ENCODE assay signal across 9 cellular contexts in genomic region chr17:44384281-44384822, GRCh38. TPM values are rescaled to one million over a fixed set of nuclear protein-coding genes. Genes with fewer than 3 reads are reported as not detected.
DNase-seq lines count a peak whose midpoint lies in the region; ATAC-seq and TF ChIP-seq lines count a peak whose summit lies in the region.
"Had no signal": no experiment of that assay in that cellular context is flagged by ENCODE, and none has a peak within 500 bp of the region (broad histone marks: within the 10 kb centered on the region; RNA-seq: fewer than 3 reads in every experiment).

No MANE protein-coding gene starts in this region.

- H3K4me1 ChIP-seq in iPS-20b (ENCODE audit: insufficient read depth, low read length) (0 out of 2 replicates have a peak, but pooled peaks cover 3% of the 10 kb centered on the region), spleen (peaks cover 15 to 22% (median 18%) of the 10 kb centered on the region in 6 donors)

- DNase-seq in T-helper 1 cell (no peak), spleen (no peak), GM19238 (ENCODE audit: insufficient read length, low spot score) (no peak), DMS 273 (lab: John Stamatoyannopoulos, UW; ENCODE audit: unreplicated experiment) (no peak)
- no peak for DNase-seq in activated CD4-positive, alpha-beta memory T cell treated with anti-CD3 and anti-CD28 coated beads for 36 hours
- DNase-seq: MM.1S had no signal

- intact Hi-C loops in activated CD4-positive, alpha-beta memory T cell treated with anti-CD3 and anti-CD28 coated beads for 36 hours (cut with micrococcal nuclease) = no loop called here
- intact Hi-C loops in spleen (cut with DNase I; ENCODE audit: low total_unique reads) = no loop called here

- no peaks in the 10 kb centered on the region for H3K36me3 Mint-ChIP-seq in T-helper 1 cell treated with Interleukin-12 subunit alpha and Interleukin-12 subunit beta and Interleukin-4 antibody, amounts not matched to agents 30 μg/mL and 1 μg/mL, for 36 hours (ENCODE audit: low read depth)
- H3K36me3 Mint-ChIP-seq in activated CD4-positive, alpha-beta memory T cell treated with anti-CD3 and anti-CD28 coated beads for 36 hours = no peaks in the 10 kb centered on the region

- H3K4me3 ChIP-seq in iPS-20b (ENCODE audit: low read length) (peak overlapping the region; percentile 72), spleen (peak overlapping the region in 5 of 8 donors; percentile 43 to 72 (median 47))

- peak overlapping the region; percentile 51 for H3K4me3 Mint-ChIP-seq in T-helper 1 cell treated with Interleukin-12 subunit alpha and Interleukin-12 subunit beta and Interleukin-4 antibody, amounts not matched to agents 30 μg/mL and 1 μg/mL, for 36 hours
- H3K4me3 Mint-ChIP-seq in activated CD4-positive, alpha-beta memory T cell treated with anti-CD3 and anti-CD28 coated beads for 36 hours = peak overlapping the region; percentile 18

- WGBS in spleen, 5 donors = 52 to 67% (median 55%) methylated on average over 26 to 29 of the region's 29 CpGs

- peaks cover 50% of the 10 kb centered on the region for H3K27me3 ChIP-seq in iPS-20b (ENCODE audit: insufficient read depth, low read length)
- H3K27me3 ChIP-seq in spleen (replicated peaks in 1 of 7) = peaks cover 0 to 76% (median 22%) of the 10 kb centered on the region in 7 donors

- H3K9me3 ChIP-seq in iPS-20b (ENCODE audit: insufficient read depth, low read depth, low read length) (no peaks in the 10 kb centered on the region), spleen (no peaks in the 10 kb centered on the region)

- H3K36me3 ChIP-seq in iPS-20b (ENCODE audit: insufficient read depth, low read depth, low read length) = no peaks in the 10 kb centered on the region
- no peaks in the 10 kb centered on the region for H3K36me3 ChIP-seq in spleen

- peaks cover 4% of the 10 kb centered on the region for H3K4me1 Mint-ChIP-seq in T-helper 1 cell treated with Interleukin-12 subunit alpha and Interleukin-12 subunit beta and Interleukin-4 antibody, amounts not matched to agents 30 μg/mL and 1 μg/mL, for 36 hours (ENCODE audit: low read depth)
- H3K4me1 Mint-ChIP-seq in activated CD4-positive, alpha-beta memory T cell treated with anti-CD3 and anti-CD28 coated beads for 36 hours (ENCODE audit: low read depth) = peaks cover 10% of the 10 kb centered on the region

- no peak for TF ChIP-seq POLR2A in spleen (IDR thresholded peaks at IDR 0.05)

- H3K9me3 Mint-ChIP-seq in T-helper 1 cell treated with Interleukin-12 subunit alpha and Interleukin-12 subunit beta and Interleukin-4 antibody, amounts not matched to agents 30 μg/mL and 1 μg/mL, for 36 hours = no peaks in the 10 kb centered on the region
- no peaks in the 10 kb centered on the region for H3K9me3 Mint-ChIP-seq in activated CD4-positive, alpha-beta memory T cell treated with anti-CD3 and anti-CD28 coated beads for 36 hours

- no peak for TF ChIP-seq CTCF in spleen (IDR thresholded peaks at IDR 0.05 in 8 of 11, conservative IDR thresholded peaks at IDR 0.05 in 3 of 11)

- no peak overlapping the region for H3K27ac ChIP-seq in iPS-20b (ENCODE audit: low read length)
- no peak overlapping the region for H3K27ac ChIP-seq in spleen

- no peak for ATAC-seq in HG02852 (IDR thresholded peaks at IDR 0.05; ENCODE audit: unreplicated experiment)

- CTCF ChIA-PET in activated CD4-positive, alpha-beta memory T cell treated with anti-CD3 and anti-CD28 coated beads for 36 hours (lab: Charles Lee) = interaction anchor here (1.3 to 3.0 kb wide), 4 partner anchors 8 to 139 kb away, joined by 4 to 11 read pairs (median 5); partner anchors contain the start of gene FAM171A2

- H3K27me3 Mint-ChIP-seq in T-helper 1 cell treated with Interleukin-12 subunit alpha and Interleukin-12 subunit beta and Interleukin-4 antibody, amounts not matched to agents 30 μg/mL and 1 μg/mL, for 36 hours (ENCODE audit: low read depth) = peaks cover 21% of the 10 kb centered on the region
- peaks cover 18% of the 10 kb centered on the region for H3K27me3 Mint-ChIP-seq in activated CD4-positive, alpha-beta memory T cell treated with anti-CD3 and anti-CD28 coated beads for 36 hours

- H3K27ac Mint-ChIP-seq in T-helper 1 cell treated with Interleukin-12 subunit alpha and Interleukin-12 subunit beta and Interleukin-4 antibody, amounts not matched to agents 30 μg/mL and 1 μg/mL, for 36 hours = no peak overlapping the region
- H3K27ac Mint-ChIP-seq in activated CD4-positive, alpha-beta memory T cell treated with anti-CD3 and anti-CD28 coated beads for 36 hours = no peak overlapping the region

- POLR2A ChIA-PET in activated CD4-positive, alpha-beta memory T cell treated with anti-CD3 and anti-CD28 coated beads for 36 hours (lab: Charles Lee) = interaction anchor here (1.2 kb wide), 1 partner anchor 17 kb away, joined by 3 read pairs; no protein-coding TSS in a partner anchor

- H3K9ac ChIP-seq in iPS-20b (ENCODE audit: low read depth, low read length) = peak overlapping the region; percentile 48; the same call in 1 of the 2 replicates

RNA-seq across cellular contexts. Expression of gene ITGA2B, which starts 5.1 kb away (rescaled TPM):
- 1 to 10 TPM; 1.0 to 1.4 TPM for total RNA-seq in activated CD4-positive, alpha-beta memory T cell treated with anti-CD3 and anti-CD28 coated beads for 36 hours
- 10 to 100 TPM; 11.3 to 36.7 (median 23.7) TPM for total RNA-seq in spleen
- 1 to 10 TPM in 2 of 3 donors, under 1 TPM in 1; 0.93 to 2.3 (median 1.7) TPM for polyA plus RNA-seq in spleen

RNA-seq across cellular contexts. Expression of gene FAM171A2, which starts 20.7 kb away (rescaled TPM):
- under 1 TPM; 0.19 to 0.21 TPM for total RNA-seq in activated CD4-positive, alpha-beta memory T cell treated with anti-CD3 and anti-CD28 coated beads for 36 hours
- total RNA-seq in spleen = 1 to 10 TPM in 2 of 7 donors, under 1 TPM in 5; 0.60 to 2.5 (median 0.69) TPM
- under 1 TPM; 0.11 to 0.42 (median 0.33) TPM for polyA plus RNA-seq in spleen

RNA-seq across cellular contexts. Expression of gene GRN, which starts 39.2 kb away (rescaled TPM):
- total RNA-seq in activated CD4-positive, alpha-beta memory T cell treated with anti-CD3 and anti-CD28 coated beads for 36 hours = 10 to 100 TPM; 59.7 to 62.4 TPM
- 100 to 1,000 TPM; 503 to 896 (median 579) TPM for total RNA-seq in spleen
- polyA plus RNA-seq in spleen = 100 to 1,000 TPM; 135 to 237 (median 166) TPM

RNA-seq across cellular contexts. Expression of gene SLC25A39, which starts 59.7 kb away (rescaled TPM):
- 100 to 1,000 TPM; 121 to 122 TPM for total RNA-seq in activated CD4-positive, alpha-beta memory T cell treated with anti-CD3 and anti-CD28 coated beads for 36 hours
- 100 to 1,000 TPM in 4 of 7 donors, 10 to 100 TPM in 3; 76.1 to 214 (median 104) TPM for total RNA-seq in spleen
- 100 to 1,000 TPM; 101 to 204 (median 132) TPM for polyA plus RNA-seq in spleen

Comparison
In these comparisons a context has a peak if more than half of its experiments do, and no peak if none do; other contexts are left out.
1. RNA of gene ITGA2B, which starts 5.1 kb away (total RNA-seq): 11.3 to 36.7 TPM in spleen; 1.0 to 1.4 TPM in activated CD4-positive, alpha-beta memory T cell treated with anti-CD3 and anti-CD28 coated beads for 36 hours; every median in the first group is over 4 times any median in the second.
2. RNA of gene GRN, which starts 39.2 kb away (total RNA-seq): 503 to 896 TPM in spleen; 59.7 to 62.4 TPM in activated CD4-positive, alpha-beta memory T cell treated with anti-CD3 and anti-CD28 coated beads for 36 hours; every median in the first group is over 4 times any median in the second.